In genomic region chrX:16807548-16807947, GRCh38 we compare ENCODE assay signal across 9 cellular contexts. TPM values are rescaled to one million over a fixed set of nuclear protein-coding genes. Genes with fewer than 3 reads are reported as not detected.
DNase-seq lines count a peak whose midpoint lies in the region; ATAC-seq and TF ChIP-seq lines count a peak whose summit lies in the region.
"Had no signal": no experiment of that assay in that cellular context is flagged by ENCODE, and none has a peak within 500 bp of the region (broad histone marks: within the 10 kb centered on the region; RNA-seq: fewer than 3 reads in every experiment).

No MANE protein-coding gene starts in this region.

- H3K36me3 Mint-ChIP-seq in activated naive CD4-positive, alpha-beta T cell treated with anti-CD3 and anti-CD28 coated beads for 36 hours (ENCODE audit: low read depth): peaks cover 5% of the 10 kb centered on the region

- no peak overlapping the region for H3K4me3 Mint-ChIP-seq in activated naive CD4-positive, alpha-beta T cell treated with anti-CD3 and anti-CD28 coated beads for 36 hours
- H3K4me3 Mint-ChIP-seq: effector memory CD8-positive, alpha-beta T cell had no signal

- H3K27me3 ChIP-seq in Peyer's patch: no peaks in the 10 kb centered on the region

- intact Hi-C loops in sciatic nerve (cut with DNase I): no loop called here
- intact Hi-C loops in activated naive CD4-positive, alpha-beta T cell treated with anti-CD3 and anti-CD28 coated beads for 36 hours (cut with micrococcal nuclease): no loop called here

- H3K27ac ChIP-seq in Peyer's patch: peak overlapping the region in 3 of 4 donors; percentile 22 to 55 (median 27)

- no peaks in the 10 kb centered on the region for H3K9me3 Mint-ChIP-seq in activated naive CD4-positive, alpha-beta T cell treated with anti-CD3 and anti-CD28 coated beads for 36 hours
- H3K9me3 Mint-ChIP-seq: effector memory CD8-positive, alpha-beta T cell had no signal

- H3K4me3 ChIP-seq in Peyer's patch (no peak overlapping the region), fibroblast of the aortic adventitia (ENCODE audit: low read depth, low read length) (no peak overlapping the region)

- H3K27ac Mint-ChIP-seq in activated naive CD4-positive, alpha-beta T cell treated with anti-CD3 and anti-CD28 coated beads for 36 hours: no peak overlapping the region

- H3K36me3 ChIP-seq in Peyer's patch: no peaks in the 10 kb centered on the region

- CTCF ChIA-PET in activated naive CD4-positive, alpha-beta T cell treated with anti-CD3 and anti-CD28 coated beads for 36 hours (lab: Charles Lee): no interaction called here

- peak; percentile 71 for ATAC-seq in sciatic nerve
- no peak for ATAC-seq in GM18858 (IDR thresholded peaks at IDR 0.05; ENCODE audit: unreplicated experiment)
- ATAC-seq: effector memory CD8-positive, alpha-beta T cell had no signal

- DNase-seq in Peyer's patch: no peak
- peak; percentile 12 for DNase-seq in fibroblast of the aortic adventitia (ENCODE audit: low read depth)
- DNase-seq in sciatic nerve (ENCODE audit: low spot score): no peak
- no peak for DNase-seq in H4 (ENCODE audit: low spot score)
- no peak for DNase-seq in activated naive CD4-positive, alpha-beta T cell treated with anti-CD3 and anti-CD28 coated beads for 36 hours
- no peak for DNase-seq in NCI-H2081 (lab: John Stamatoyannopoulos, UW)
- DNase-seq: effector memory CD8-positive, alpha-beta T cell had no signal

- H3K4me1 ChIP-seq in Peyer's patch: no peaks in the 10 kb centered on the region

- no peaks in the 10 kb centered on the region for H3K9me3 ChIP-seq in Peyer's patch

- TF ChIP-seq CTCF in GM12874 (IDR thresholded peaks at IDR 0.05; ENCODE audit: insufficient read depth, low read depth, low read length): peak; percentile 18; the same call in 1 of the 2 replicates
- peak in 2 of 6 experiments; percentile 7 to 34 for TF ChIP-seq CTCF in Peyer's patch (IDR thresholded peaks at IDR 0.05)
- TF ChIP-seq CTCF in fibroblast of the aortic adventitia (IDR thresholded peaks at IDR 0.05; ENCODE audit: insufficient read depth, low read length): peak; percentile 20

- TF ChIP-seq POLR2A in Peyer's patch (IDR thresholded peaks at IDR 0.05): no peak

- peaks cover 14% of the 10 kb centered on the region for H3K4me1 Mint-ChIP-seq in activated naive CD4-positive, alpha-beta T cell treated with anti-CD3 and anti-CD28 coated beads for 36 hours (ENCODE audit: low read depth)

- H3K27me3 Mint-ChIP-seq in activated naive CD4-positive, alpha-beta T cell treated with anti-CD3 and anti-CD28 coated beads for 36 hours (ENCODE audit: low read depth): no peaks in the 10 kb centered on the region
- H3K27me3 Mint-ChIP-seq: effector memory CD8-positive, alpha-beta T cell had no signal

RNA-seq across cellular contexts. Expression of gene TXLNG, which starts 21.3 kb away (rescaled TPM):
- total RNA-seq in Peyer's patch: 10 to 100 TPM in 3 of 4 donors, 1 to 10 TPM in 1; 8.9 to 20.6 (median 14.7) TPM
- 6.3 and 13.9 TPM in 2 replicates for total RNA-seq in fibroblast of the aortic adventitia (ENCODE audit: low replicate concordance)
- total RNA-seq in sciatic nerve: 17.3 TPM
- 8.7 and 12.2 TPM in 2 replicates for total RNA-seq in H4 (2014; rRNA removed; shearing (Covaris generic))
- total RNA-seq in activated naive CD4-positive, alpha-beta T cell treated with anti-CD3 and anti-CD28 coated beads for 36 hours: 10 to 100 TPM; 11.8 to 12.3 TPM
